ENCODE assay signal across 8 cellular contexts in the genomic region with DNA sequence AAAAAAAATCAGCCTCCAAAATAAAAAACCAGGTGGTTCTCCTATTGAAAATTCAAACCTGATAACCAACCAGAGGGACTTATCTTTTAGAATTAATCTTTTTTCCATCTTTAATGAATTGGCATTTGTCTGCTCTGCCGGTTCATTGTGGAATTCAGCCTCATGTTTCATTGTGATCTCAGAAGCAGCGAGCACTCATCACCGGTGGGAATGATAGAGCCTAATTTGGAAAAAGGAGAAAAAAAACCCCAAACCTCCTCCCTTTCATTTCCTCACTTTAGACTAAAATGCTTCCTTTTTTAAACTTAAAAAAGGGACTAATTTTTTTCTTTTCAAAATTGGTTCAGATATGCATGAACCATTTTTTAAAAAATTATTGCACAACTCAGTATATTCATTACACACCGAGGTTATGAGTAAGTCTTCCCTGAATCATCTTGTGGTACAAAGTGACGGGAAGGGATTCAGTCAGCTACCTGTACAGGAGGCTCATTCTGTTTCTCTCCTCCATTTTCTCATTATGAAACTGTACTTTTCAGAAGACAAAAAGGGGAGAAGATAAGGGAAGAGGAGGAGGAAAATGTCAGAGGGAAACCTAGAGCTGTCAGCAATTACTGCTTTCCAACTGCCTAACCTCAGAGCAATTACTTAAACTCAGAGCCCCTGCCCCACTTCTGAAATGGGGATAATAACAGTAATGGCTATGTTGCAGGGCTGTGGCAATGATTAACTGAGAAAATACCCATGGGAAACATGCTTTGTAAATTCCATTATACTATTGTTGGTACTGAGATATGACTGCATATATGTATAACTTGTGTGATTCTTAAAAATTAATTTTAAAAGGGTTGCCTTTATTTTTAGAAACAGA. TPM values are rescaled to one million over a fixed set of nuclear protein-coding genes. Genes with fewer than 3 reads are reported as not detected.
DNase-seq lines count a peak whose midpoint lies in the region; ATAC-seq and TF ChIP-seq lines count a peak whose summit lies in the region.

No MANE protein-coding gene starts in this region.

- no peak for DNase-seq in activated CD4-positive, alpha-beta T cell treated with anti-CD3 and anti-CD28 coated beads, Interleukin-2, amount 10 ng/mL, durations not matched to agents 7 days and 5 days
- DNase-seq in activated CD4-positive, alpha-beta T cell treated with anti-CD3 and anti-CD28 coated beads, Interleukin-2, amount 50 U/mL, for 1 hour = no peak
- DNase-seq in activated B cell treated with CpG ODN at 0.5 μM for 24 hours = no peak
- DNase-seq in omental fat pad (ENCODE audit: low spot score) = no peak
- no peak for DNase-seq in NCI-H1436 treated with DMSO at 0.1 percent for 48 hours (lab: John Stamatoyannopoulos, UW)
- no peak for DNase-seq in NCI-H2196 (lab: John Stamatoyannopoulos, UW; ENCODE audit: unreplicated experiment)
- no peak for DNase-seq in cerebellar nuclear complex (lab: John Stamatoyannopoulos, UW)

- H3K27ac Mint-ChIP-seq in activated CD4-positive, alpha-beta T cell treated with anti-CD3 and anti-CD28 coated beads, Interleukin-2, amount 10 ng/mL, durations not matched to agents 7 days and 5 days = peak overlapping the region; percentile 32
- peak overlapping the region; percentile 54 for H3K27ac Mint-ChIP-seq in activated B cell treated with CpG ODN at 0.5 μM for 24 hours

- peaks cover 23% of the 10 kb centered on the region for H3K36me3 Mint-ChIP-seq in activated CD4-positive, alpha-beta T cell treated with anti-CD3 and anti-CD28 coated beads, Interleukin-2, amount 10 ng/mL, durations not matched to agents 7 days and 5 days (ENCODE audit: low read depth)
- H3K36me3 Mint-ChIP-seq in activated B cell treated with CpG ODN at 0.5 μM for 24 hours (ENCODE audit: low read depth) = peaks cover 40% of the 10 kb centered on the region

- H3K4me3 Mint-ChIP-seq in activated CD4-positive, alpha-beta T cell treated with anti-CD3 and anti-CD28 coated beads, Interleukin-2, amount 10 ng/mL, durations not matched to agents 7 days and 5 days = peak overlapping the region; percentile 6
- no peak overlapping the region for H3K4me3 Mint-ChIP-seq in activated B cell treated with CpG ODN at 0.5 μM for 24 hours

- peaks cover 59% of the 10 kb centered on the region for H3K4me1 Mint-ChIP-seq in activated CD4-positive, alpha-beta T cell treated with anti-CD3 and anti-CD28 coated beads, Interleukin-2, amount 10 ng/mL, durations not matched to agents 7 days and 5 days
- H3K4me1 Mint-ChIP-seq in activated B cell treated with CpG ODN at 0.5 μM for 24 hours = peaks cover 49% of the 10 kb centered on the region

- POLR2A ChIA-PET in activated CD4-positive, alpha-beta T cell treated with anti-CD3 and anti-CD28 coated beads, Interleukin-2, amount 10 ng/mL, durations not matched to agents 7 days and 5 days (lab: Charles Lee) = no interaction called here
- POLR2A ChIA-PET in activated B cell treated with CpG ODN at 0.5 μM for 24 hours (lab: Charles Lee) = no interaction called here

- CTCF ChIA-PET in activated CD4-positive, alpha-beta T cell treated with anti-CD3 and anti-CD28 coated beads, Interleukin-2, amount 10 ng/mL, durations not matched to agents 7 days and 5 days (lab: Charles Lee) = interaction anchor here (1.2 to 2.6 kb wide), 3 partner anchors 10 to 24 kb away, joined by 3 to 17 read pairs (median 4); a partner anchor contains a TSS
- CTCF ChIA-PET in activated B cell treated with CpG ODN at 0.5 μM for 24 hours (lab: Charles Lee) = no interaction called here

- peak; percentile 73 for ATAC-seq in HG02970 (IDR thresholded peaks at IDR 0.05; ENCODE audit: low FRiP score, unreplicated experiment)
- peak; percentile 14 for ATAC-seq in activated B cell treated with CpG ODN at 0.5 μM for 24 hours (ENCODE audit: low read depth)
- ATAC-seq in omental fat pad (ENCODE audit: low FRiP score) = peak; percentile 95

- TF ChIP-seq CTCF in activated B cell treated with CpG ODN at 0.5 μM for 24 hours (IDR thresholded peaks at IDR 0.05) = no peak
- TF ChIP-seq CTCF in omental fat pad (IDR thresholded peaks at IDR 0.05) = no peak

- no peaks in the 10 kb centered on the region for H3K9me3 Mint-ChIP-seq in activated CD4-positive, alpha-beta T cell treated with anti-CD3 and anti-CD28 coated beads, Interleukin-2, amount 10 ng/mL, durations not matched to agents 7 days and 5 days
- no peaks in the 10 kb centered on the region for H3K9me3 Mint-ChIP-seq in activated B cell treated with CpG ODN at 0.5 μM for 24 hours

- intact Hi-C loops in activated B cell treated with CpG ODN at 0.5 μM for 24 hours (cut with micrococcal nuclease) = no loop called here

- H3K27me3 Mint-ChIP-seq in activated CD4-positive, alpha-beta T cell treated with anti-CD3 and anti-CD28 coated beads, Interleukin-2, amount 10 ng/mL, durations not matched to agents 7 days and 5 days = no peaks in the 10 kb centered on the region
- H3K27me3 Mint-ChIP-seq in activated B cell treated with CpG ODN at 0.5 μM for 24 hours = no peaks in the 10 kb centered on the region

RNA-seq across cellular contexts. Expression of a gene that starts 23.9 kb away (rescaled TPM):
- total RNA-seq in activated CD4-positive, alpha-beta T cell treated with anti-CD3 and anti-CD28 coated beads, Interleukin-2, amount 10 ng/mL, durations not matched to agents 7 days and 5 days = 10 to 100 TPM; 44.2 to 47.2 TPM
- total RNA-seq in activated B cell treated with CpG ODN at 0.5 μM for 24 hours (32.5 and 41.5 TPM in 2 replicates), omental fat pad (10 to 100 TPM; 21.3 to 49.7 (median 27.2) TPM)

Comparison
In these comparisons a context has a peak if more than half of its experiments do, and no peak if none do; other contexts are left out.
1. ATAC-seq: peak in every context shown above with its lines; median percentile 95 in omental fat pad; 73 in HG02970; 14 in activated B cell treated with CpG ODN at 0.5 μM for 24 hours.